In the genomic region with DNA sequence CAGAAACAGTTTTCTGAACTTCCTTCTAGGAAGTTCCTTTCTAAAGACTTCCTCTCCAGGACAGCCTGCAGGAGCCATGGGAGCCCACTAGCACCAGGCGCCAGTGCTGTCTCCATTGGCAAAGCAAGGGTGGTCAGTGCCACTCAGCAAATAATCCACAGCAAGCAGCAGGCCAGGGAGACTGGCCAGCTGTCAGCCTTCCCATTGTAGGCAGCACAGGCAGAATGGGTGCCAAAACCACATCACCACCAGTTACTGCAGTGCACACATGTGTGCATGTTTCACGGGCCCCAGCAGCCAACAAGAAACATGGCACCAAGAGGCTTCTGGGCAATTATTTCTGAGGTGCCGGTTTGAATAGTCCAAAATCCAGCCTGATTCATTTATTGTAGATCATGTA, we compare ENCODE assay signal across 21 cellular contexts. TPM values are rescaled to one million over a fixed set of nuclear protein-coding genes. Genes with fewer than 3 reads are reported as not detected.
DNase-seq lines count a peak whose midpoint lies in the region; ATAC-seq and TF ChIP-seq lines count a peak whose summit lies in the region.
"Had no signal": no experiment of that assay in that cellular context is flagged by ENCODE, and none has a peak within 500 bp of the region (broad histone marks: within the 10 kb centered on the region; RNA-seq: fewer than 3 reads in every experiment).

No MANE protein-coding gene starts in this region.

- H3K4me1 Mint-ChIP-seq in activated T-cell treated with anti-CD3 and anti-CD28 coated beads, Interleukin-2, amount 50 U/mL, for 4 hours (ENCODE audit: low read depth) = no peaks in the 10 kb centered on the region
- H3K4me1 Mint-ChIP-seq: activated CD4-positive, alpha-beta memory T cell treated with anti-CD3 and anti-CD28 coated beads, Interleukin-2, amount 10 ng/mL, durations not matched to agents 7 days and 5 days; activated naive CD8-positive, alpha-beta T cell treated with anti-CD3 and anti-CD28 coated beads, Interleukin-2, amount 10 ng/mL, durations not matched to agents 7 days and 5 days; nephron had no signal

- peak; percentile 82 for ATAC-seq in Right ventricle myocardium superior (ENCODE audit: poor library complexity)
- ATAC-seq in upper lobe of right lung = peak; percentile 31
- no peak for ATAC-seq in activated T-cell treated with anti-CD3 and anti-CD28 coated beads, Interleukin-2, amount 50 U/mL, for 4 hours
- no peak for ATAC-seq in GM21786 (IDR thresholded peaks at IDR 0.05; ENCODE audit: unreplicated experiment)
- ATAC-seq in SK-N-SH treated with all-trans-retinoic acid at 6 μM for 48 hours = no peak
- ATAC-seq: foreskin keratinocyte had no signal

- no peaks in the 10 kb centered on the region for H3K9me3 Mint-ChIP-seq in activated T-cell treated with anti-CD3 and anti-CD28 coated beads, Interleukin-2, amount 50 U/mL, for 4 hours
- H3K9me3 Mint-ChIP-seq: activated CD4-positive, alpha-beta memory T cell treated with anti-CD3 and anti-CD28 coated beads, Interleukin-2, amount 10 ng/mL, durations not matched to agents 7 days and 5 days; activated naive CD8-positive, alpha-beta T cell treated with anti-CD3 and anti-CD28 coated beads, Interleukin-2, amount 10 ng/mL, durations not matched to agents 7 days and 5 days had no signal

- H3K4me3 ChIP-seq in upper lobe of right lung = no peak overlapping the region
- H3K4me3 ChIP-seq: SJSA1 had no signal

- DNase-seq in Right ventricle myocardium superior (peak; percentile 63), cardiac septum (ENCODE audit: low spot score) (no peak), fibroblast of peridontal ligament (ENCODE audit: extremely low read depth) (peak; percentile 45), medulla oblongata (ENCODE audit: extremely low spot score) (peak; percentile 13), upper lobe of right lung (no peak)
- DNase-seq in activated T-cell treated with anti-CD3 and anti-CD28 coated beads, Interleukin-2, amount 50 U/mL, for 4 hours = no peak
- DNase-seq: activated CD4-positive, alpha-beta memory T cell treated with anti-CD3 and anti-CD28 coated beads, Interleukin-2, amount 10 ng/mL, durations not matched to agents 7 days and 5 days; activated CD4-positive, CD25-positive, alpha-beta regulatory T cell treated with anti-CD3 and anti-CD28 coated beads, Interleukin-2, amount 50 U/mL, for 72 hours; activated naive CD8-positive, alpha-beta T cell treated with anti-CD3 and anti-CD28 coated beads, Interleukin-2, amount 10 ng/mL, durations not matched to agents 7 days and 5 days; COR-L47; DMS79; foreskin keratinocyte; NCI-H146; NCI-H526; stimulated activated CD8-positive, alpha-beta memory T cell treated with anti-CD3 and anti-CD28 coated beads, Interleukin-4, amount 100 ng/mL, for 48 hours; trophoblast cell had no signal

- H3K27me3 ChIP-seq in upper lobe of right lung = no peaks in the 10 kb centered on the region
- H3K27me3 ChIP-seq: foreskin keratinocyte, SJSA1 had no signal

- no peaks in the 10 kb centered on the region for H3K27me3 Mint-ChIP-seq in activated T-cell treated with anti-CD3 and anti-CD28 coated beads, Interleukin-2, amount 50 U/mL, for 4 hours (ENCODE audit: low read depth)
- H3K27me3 Mint-ChIP-seq: activated CD4-positive, alpha-beta memory T cell treated with anti-CD3 and anti-CD28 coated beads, Interleukin-2, amount 10 ng/mL, durations not matched to agents 7 days and 5 days; activated naive CD8-positive, alpha-beta T cell treated with anti-CD3 and anti-CD28 coated beads, Interleukin-2, amount 10 ng/mL, durations not matched to agents 7 days and 5 days had no signal

- H3K36me3 ChIP-seq in upper lobe of right lung = peaks cover 47% of the 10 kb centered on the region

- peaks cover 42% of the 10 kb centered on the region for H3K36me3 Mint-ChIP-seq in activated T-cell treated with anti-CD3 and anti-CD28 coated beads, Interleukin-2, amount 50 U/mL, for 4 hours (ENCODE audit: insufficient read depth)

- TF ChIP-seq CTCF in upper lobe of right lung (IDR thresholded peaks at IDR 0.05) = no peak

- intact Hi-C loops in Right ventricle myocardium superior (cut with DNase I) = no loop called here
- intact Hi-C loops in cardiac septum (cut with DNase I) = loop anchor here (10.0 kb wide), 1 partner anchor 156 kb away; no protein-coding TSS in a partner anchor
- intact Hi-C loops in upper lobe of right lung (cut with DNase I) = no loop called here

- H3K27ac ChIP-seq in upper lobe of right lung = no peak overlapping the region
- H3K27ac ChIP-seq: epithelial cell of prostate, foreskin keratinocyte, SJSA1 had no signal

- no peak overlapping the region for H3K4me3 Mint-ChIP-seq in activated T-cell treated with anti-CD3 and anti-CD28 coated beads, Interleukin-2, amount 50 U/mL, for 4 hours
- H3K4me3 Mint-ChIP-seq: activated CD4-positive, alpha-beta memory T cell treated with anti-CD3 and anti-CD28 coated beads, Interleukin-2, amount 10 ng/mL, durations not matched to agents 7 days and 5 days; activated naive CD8-positive, alpha-beta T cell treated with anti-CD3 and anti-CD28 coated beads, Interleukin-2, amount 10 ng/mL, durations not matched to agents 7 days and 5 days; nephron had no signal

- H3K4me1 ChIP-seq in upper lobe of right lung = no peaks in the 10 kb centered on the region
- H3K4me1 ChIP-seq: foreskin keratinocyte, SJSA1 had no signal

- no peaks in the 10 kb centered on the region for H3K9me3 ChIP-seq in upper lobe of right lung
- H3K9me3 ChIP-seq: SJSA1 had no signal

TF ChIP-seq in SK-N-SH treated with all-trans-retinoic acid at 6 μM for 48 hours, 23 proteins besides CTCF, POLR2A, EP300 and RAD21:
- TF ChIP-seq RARB (CRISPR knock-in tag; IDR thresholded peaks at IDR 0.05) = no peak
- TF ChIP-seq CSDC2 (CRISPR knock-in tag; IDR thresholded peaks at IDR 0.05) = no peak
- TF ChIP-seq PPARA (CRISPR knock-in tag; IDR thresholded peaks at IDR 0.05; ENCODE audit: borderline replicate concordance) = no peak
- TF ChIP-seq, protein P1, sequence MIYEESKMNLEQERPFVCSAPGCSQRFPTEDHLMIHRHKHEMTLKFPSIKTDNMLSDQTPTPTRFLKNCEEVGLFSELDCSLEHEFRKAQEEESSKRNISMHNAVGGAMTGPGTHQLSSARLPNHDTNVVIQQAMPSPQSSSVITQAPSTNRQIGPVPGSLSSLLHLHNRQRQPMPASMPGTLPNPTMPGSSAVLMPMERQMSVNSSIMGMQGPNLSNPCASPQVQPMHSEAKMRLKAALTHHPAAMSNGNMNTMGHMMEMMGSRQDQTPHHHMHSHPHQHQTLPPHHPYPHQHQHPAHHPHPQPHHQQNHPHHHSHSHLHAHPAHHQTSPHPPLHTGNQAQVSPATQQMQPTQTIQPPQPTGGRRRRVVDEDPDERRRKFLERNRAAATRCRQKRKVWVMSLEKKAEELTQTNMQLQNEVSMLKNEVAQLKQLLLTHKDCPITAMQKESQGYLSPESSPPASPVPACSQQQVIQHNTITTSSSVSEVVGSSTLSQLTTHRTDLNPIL (CRISPR knock-in tag; IDR thresholded peaks at IDR 0.05; ENCODE audit: low read depth) = no peak
- no peak for TF ChIP-seq GLIS3 (CRISPR knock-in tag; IDR thresholded peaks at IDR 0.05)
- TF ChIP-seq PATZ1 (CRISPR knock-in tag; IDR thresholded peaks at IDR 0.05; ENCODE audit: borderline replicate concordance) = no peak
- no peak for TF ChIP-seq TOX (CRISPR knock-in tag; IDR thresholded peaks at IDR 0.05; ENCODE audit: borderline replicate concordance)
- no peak for TF ChIP-seq SNAI2 (CRISPR knock-in tag; IDR thresholded peaks at IDR 0.05)
- TF ChIP-seq BACH2 (CRISPR knock-in tag; IDR thresholded peaks at IDR 0.05; ENCODE audit: borderline replicate concordance) = no peak
- no peak for TF ChIP-seq ZNF70 (CRISPR knock-in tag; IDR thresholded peaks at IDR 0.05)
- no peak for TF ChIP-seq ARNTL (CRISPR knock-in tag; IDR thresholded peaks at IDR 0.05; ENCODE audit: borderline replicate concordance, low read depth)
- TF ChIP-seq ZFP3 (CRISPR knock-in tag; IDR thresholded peaks at IDR 0.05) = no peak

RNA-seq across cellular contexts. Expression of gene DNASE1, which starts 26.7 kb away (rescaled TPM):
- total RNA-seq in Right ventricle myocardium superior (8.1 TPM), cardiac septum (6.9 TPM), upper lobe of right lung (18.4 TPM)
- total RNA-seq in activated T-cell treated with anti-CD3 and anti-CD28 coated beads, Interleukin-2, amount 50 U/mL, for 4 hours = 1 to 10 TPM; 3.7 to 4.2 (median 3.9) TPM

RNA-seq across cellular contexts. Expression of gene TRAP1, which starts 36.1 kb away (rescaled TPM):
- 146 TPM for total RNA-seq in Right ventricle myocardium superior
- total RNA-seq in cardiac septum = 78.6 TPM
- total RNA-seq in upper lobe of right lung = 67.0 TPM
- total RNA-seq in activated T-cell treated with anti-CD3 and anti-CD28 coated beads, Interleukin-2, amount 50 U/mL, for 4 hours = 100 to 1,000 TPM; 429 to 526 (median 435) TPM

Comparison
In these comparisons a context has a peak if more than half of its experiments do, and no peak if none do; other contexts are left out.
1. DNase-seq: peak in Right ventricle myocardium superior (single experiment), fibroblast of peridontal ligament (single experiment) and medulla oblongata (single experiment); none in cardiac septum (single experiment), upper lobe of right lung (single experiment) and activated T-cell treated with anti-CD3 and anti-CD28 coated beads, Interleukin-2, amount 50 U/mL, for 4 hours (single experiment).
2. ATAC-seq: peak in Right ventricle myocardium superior (single experiment) and upper lobe of right lung (single experiment); none in activated T-cell treated with anti-CD3 and anti-CD28 coated beads, Interleukin-2, amount 50 U/mL, for 4 hours (0 of 2), GM21786 (single experiment) and SK-N-SH treated with all-trans-retinoic acid at 6 μM for 48 hours (single experiment).